20 cellular contexts compared by ENCODE assay signal in the genomic region with DNA sequence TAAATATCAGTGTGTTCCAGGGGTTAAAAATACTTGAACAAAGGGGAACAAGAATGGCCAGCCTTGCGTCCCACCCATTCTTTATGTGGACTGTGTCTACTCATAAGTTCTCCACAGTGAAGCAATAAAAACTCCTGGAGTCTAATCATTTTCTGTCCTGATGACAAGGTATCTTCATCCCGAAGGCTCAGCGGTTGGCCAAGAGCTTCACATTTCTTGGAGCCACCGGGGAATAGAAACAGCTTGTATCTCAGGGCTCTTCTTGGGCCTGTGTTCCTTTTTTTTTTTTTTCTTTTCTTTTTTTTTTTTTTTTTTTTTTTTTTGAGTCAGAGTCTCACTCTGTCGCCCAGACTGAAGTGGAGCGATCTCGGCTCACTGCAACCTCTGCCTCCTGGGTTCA. TPM values are rescaled to one million over a fixed set of nuclear protein-coding genes. Genes with fewer than 3 reads are reported as not detected.
DNase-seq lines count a peak whose midpoint lies in the region; ATAC-seq, FAIRE-seq and TF ChIP-seq lines count a peak whose summit lies in the region.
"Had no signal": no experiment of that assay in that cellular context is flagged by ENCODE, and none has a peak within 500 bp of the region (broad histone marks: within the 10 kb centered on the region; RNA-seq: fewer than 3 reads in every experiment).

No MANE protein-coding gene starts in this region.

- no peaks in the 10 kb centered on the region for H3K9me3 ChIP-seq in gastrocnemius medialis
- H3K9me3 ChIP-seq: MG63 had no signal

- H3K4me1 ChIP-seq in gastrocnemius medialis: peaks cover 33 to 47% of the 10 kb centered on the region in 2 donors

- no peaks in the 10 kb centered on the region for H3K4me1 Mint-ChIP-seq in activated T-cell treated with anti-CD3 and anti-CD28 coated beads, Interleukin-2, amount 50 U/mL, for 4 hours (ENCODE audit: low read depth)

- H3K4me3 Mint-ChIP-seq in activated T-cell treated with anti-CD3 and anti-CD28 coated beads, Interleukin-2, amount 50 U/mL, for 4 hours: no peak overlapping the region
- H3K4me3 Mint-ChIP-seq: activated naive CD4-positive, alpha-beta T cell treated with anti-CD3 and anti-CD28 coated beads, Interleukin-2, amount 50 U/mL, for 24 hours; central memory CD8-positive, alpha-beta T cell; T-helper 1 cell treated with Interleukin-12 subunit alpha and Interleukin-12 subunit beta and Interleukin-4 antibody, amounts not matched to agents 30 μg/mL and 1 μg/mL, for 36 hours had no signal

- FAIRE-seq in RCC 7860 (lab: Jason Lieb, UNC): no peak
- FAIRE-seq: GM19239 had no signal

- in situ Hi-C loops in gastrocnemius medialis (cut with MboI; ENCODE audit: low sequenced_read_pairs in 4 of 4): no loop called here

- ATAC-seq in left ventricle myocardium superior (peak; percentile 81), gastrocnemius medialis (peak; percentile 70 to 90)
- ATAC-seq in activated T-cell treated with anti-CD3 and anti-CD28 coated beads, Interleukin-2, amount 50 U/mL, for 4 hours: no peak

- H3K27me3 Mint-ChIP-seq in activated T-cell treated with anti-CD3 and anti-CD28 coated beads, Interleukin-2, amount 50 U/mL, for 4 hours (ENCODE audit: low read depth): no peaks in the 10 kb centered on the region
- H3K27me3 Mint-ChIP-seq: activated naive CD4-positive, alpha-beta T cell treated with anti-CD3 and anti-CD28 coated beads, Interleukin-2, amount 50 U/mL, for 24 hours; central memory CD8-positive, alpha-beta T cell had no signal

- no peaks in the 10 kb centered on the region for H3K27me3 ChIP-seq in gastrocnemius medialis
- H3K27me3 ChIP-seq: MG63 had no signal

- H3K9me3 Mint-ChIP-seq in activated T-cell treated with anti-CD3 and anti-CD28 coated beads, Interleukin-2, amount 50 U/mL, for 4 hours: no peaks in the 10 kb centered on the region
- H3K9me3 Mint-ChIP-seq: activated naive CD4-positive, alpha-beta T cell treated with anti-CD3 and anti-CD28 coated beads, Interleukin-2, amount 50 U/mL, for 24 hours; central memory CD8-positive, alpha-beta T cell; T-helper 1 cell treated with Interleukin-12 subunit alpha and Interleukin-12 subunit beta and Interleukin-4 antibody, amounts not matched to agents 30 μg/mL and 1 μg/mL, for 36 hours had no signal

- H3K36me3 ChIP-seq in gastrocnemius medialis: no peaks in the 10 kb centered on the region

- DNase-seq in CD1c-positive myeloid dendritic cell (ENCODE audit: extremely low spot score): peak; percentile 9
- DNase-seq in cardiac fibroblast (ENCODE audit: low read depth in 2 of 2): peak; percentile 83
- DNase-seq in left ventricle myocardium superior: no peak
- DNase-seq in gastrocnemius medialis: peak in 1 of 2 donors; percentile 67
- DNase-seq in superior temporal gyrus (ENCODE audit: extremely low spot score): no peak
- DNase-seq in activated T-cell treated with anti-CD3 and anti-CD28 coated beads, Interleukin-2, amount 50 U/mL, for 4 hours: no peak
- no peak for DNase-seq in RCC 7860 (ENCODE audit: low spot score)
- no peak for DNase-seq in iPS-NIHi11 (ENCODE audit: low spot score)
- DNase-seq: activated CD8-positive, alpha-beta memory T cell treated with anti-CD3 and anti-CD28 coated beads, Interleukin-2, amount 50 U/mL, for 4 hours; GF-D8; MG63; NCI-H2029 treated with DMSO at 0.1 percent for 48 hours; NCI-H774; nucleus accumbens had no signal

- no peak for TF ChIP-seq POLR2A in gastrocnemius medialis (IDR thresholded peaks at IDR 0.05)

- intact Hi-C loops in left ventricle myocardium superior (cut with micrococcal nuclease): no loop called here
- intact Hi-C loops in gastrocnemius medialis (cut with DNase I; ENCODE audit: low total_unique reads): no loop called here

- peaks cover 5% of the 10 kb centered on the region for H3K36me3 Mint-ChIP-seq in activated T-cell treated with anti-CD3 and anti-CD28 coated beads, Interleukin-2, amount 50 U/mL, for 4 hours (ENCODE audit: insufficient read depth)

- TF ChIP-seq CTCF in cardiac fibroblast (IDR thresholded peaks at IDR 0.05; ENCODE audit: low read depth, low read length) (no peak), gastrocnemius medialis (IDR thresholded peaks at IDR 0.05 in 4 of 5, conservative IDR thresholded peaks at IDR 0.05 in 1 of 5) (no peak)

- no peak overlapping the region for H3K4me3 ChIP-seq in cardiac fibroblast (replicated peaks in 1 of 2; ENCODE audit: low read depth in 2 of 2, low read length in 2 of 2)
- H3K4me3 ChIP-seq in gastrocnemius medialis: no peak overlapping the region
- H3K4me3 ChIP-seq: MG63 had no signal

- peak overlapping the region; percentile 52 to 68 (median 60) for H3K27ac ChIP-seq in gastrocnemius medialis
- H3K27ac ChIP-seq: RWPE1 had no signal

RNA-seq across cellular contexts. Expression of gene ADORA2A, which starts 36.8 kb away (rescaled TPM):
- total RNA-seq in left ventricle myocardium superior: 4.1 TPM
- 1 to 10 TPM in 3 of 4 donors, under 1 TPM in 1; 0.39 to 3.6 (median 1.2) TPM for total RNA-seq in gastrocnemius medialis
- total RNA-seq in activated T-cell treated with anti-CD3 and anti-CD28 coated beads, Interleukin-2, amount 50 U/mL, for 4 hours: 10 to 100 TPM; 44.6 to 57.1 (median 51.1) TPM
- total RNA-seq: epithelial cell of proximal tubule had no signal

Comparison
In these comparisons a context has a peak if more than half of its experiments do, and no peak if none do; other contexts are left out.
1. DNase-seq: peak in CD1c-positive myeloid dendritic cell (single experiment) and cardiac fibroblast (2 of 2); none in left ventricle myocardium superior (single experiment), superior temporal gyrus (single experiment), activated T-cell treated with anti-CD3 and anti-CD28 coated beads, Interleukin-2, amount 50 U/mL, for 4 hours (single experiment), RCC 7860 (single experiment) and iPS-NIHi11 (single experiment).
2. ATAC-seq: peak in left ventricle myocardium superior (single experiment) and gastrocnemius medialis (2 of 2); none in activated T-cell treated with anti-CD3 and anti-CD28 coated beads, Interleukin-2, amount 50 U/mL, for 4 hours (0 of 2).